Comparison of ENCODE assay signal across 9 cellular contexts in the genomic region with DNA sequence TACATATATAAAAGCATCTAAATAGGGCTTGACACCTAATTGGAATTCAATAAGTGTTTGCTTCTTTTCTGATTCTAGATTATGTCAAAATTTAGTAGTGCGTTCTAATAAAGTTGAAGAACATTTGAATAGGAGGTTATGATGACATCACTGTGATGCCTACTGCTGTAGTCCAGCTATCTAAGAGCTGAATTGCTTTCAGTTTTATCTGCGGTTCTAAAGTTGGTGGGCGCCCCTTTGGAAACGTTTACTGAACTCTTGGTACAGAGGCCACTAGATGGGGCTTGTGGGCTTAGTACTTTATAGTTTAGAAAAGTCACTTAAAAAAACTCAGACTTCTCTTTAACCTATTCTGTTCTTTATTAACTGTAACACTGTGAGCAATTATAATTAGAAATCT.
A peak's percentile ranks its signal among the peaks of the same experiment; 100 is the strongest.
DNase-seq lines count a peak whose midpoint lies in the region; ATAC-seq and TF ChIP-seq lines count a peak whose summit lies in the region.
"Had no signal": no experiment of that assay in that cellular context is flagged by ENCODE, and none has a peak within 500 bp of the region (broad histone marks: within the 10 kb centered on the region; RNA-seq: fewer than 3 reads in every experiment).

No MANE protein-coding gene starts in this region.

- WGBS in thyroid gland, 2 donors, result 17 to 18% methylated on average over 4 of the region's 4 CpGs
- 10 to 14% (median 12%) methylated on average over 4 of the region's 4 CpGs for WGBS in stomach, 5 donors

- DNase-seq in NCI-H2107 treated with DMSO at 0.1 percent for 48 hours (lab: John Stamatoyannopoulos, UW; ENCODE audit: unreplicated experiment) (peak; percentile 38), NCI-H2107 (lab: John Stamatoyannopoulos, UW) (no peak), KG1 (lab: John Stamatoyannopoulos, UW) (peak; percentile 36), RWPE1 (ENCODE audit: low spot score) (no peak), foreskin melanocyte (peak; percentile 1), thyroid gland (peak; percentile 4 to 20), stomach (no peak)

- H3K9me3 ChIP-seq in thyroid gland, result no peaks in the 10 kb centered on the region
- no peaks in the 10 kb centered on the region for H3K9me3 ChIP-seq in stomach
- H3K9me3 ChIP-seq: BLaER1 treated with 17β-estradiol and CSF1 and Interleukin-3, amounts not matched to agents 10 nM and 100 nM had no signal

- no peaks in the 10 kb centered on the region for H3K36me3 ChIP-seq in thyroid gland
- no peaks in the 10 kb centered on the region for H3K36me3 ChIP-seq in stomach
- H3K36me3 ChIP-seq: BLaER1 treated with 17β-estradiol and CSF1 and Interleukin-3, amounts not matched to agents 10 nM and 100 nM had no signal

- no peaks in the 10 kb centered on the region for H3K4me1 ChIP-seq in thyroid gland
- no peaks in the 10 kb centered on the region for H3K4me1 ChIP-seq in stomach
- H3K4me1 ChIP-seq: BLaER1 treated with 17β-estradiol and CSF1 and Interleukin-3, amounts not matched to agents 10 nM and 100 nM had no signal

- ATAC-seq in HG03520 (IDR thresholded peaks at IDR 0.05; ENCODE audit: unreplicated experiment), result no peak

- TF ChIP-seq EP300 in stomach (IDR thresholded peaks at IDR 0.05), result no peak

- POLR2A ChIA-PET in RWPE1 (lab: Yijun Ruan, JAX; ENCODE audit: low non-redundant PET), result no interaction called here

- intact Hi-C loops in thyroid gland (cut with DNase I), result no loop called here
- intact Hi-C loops in stomach (cut with DNase I; ENCODE audit: low total_unique reads), result no loop called here

- H3K4me3 ChIP-seq in thyroid gland (replicated peaks in 1 of 3), result no peak overlapping the region
- H3K4me3 ChIP-seq in stomach, result no peak overlapping the region
- H3K4me3 ChIP-seq: BLaER1 treated with 17β-estradiol and CSF1 and Interleukin-3, amounts not matched to agents 10 nM and 100 nM had no signal

- H3K27me3 ChIP-seq in thyroid gland (no peaks in the 10 kb centered on the region), stomach (no peaks in the 10 kb centered on the region)
- H3K27me3 ChIP-seq: BLaER1 treated with 17β-estradiol and CSF1 and Interleukin-3, amounts not matched to agents 10 nM and 100 nM had no signal

- TF ChIP-seq POLR2A in thyroid gland (IDR thresholded peaks at IDR 0.05) (no peak), stomach (IDR thresholded peaks at IDR 0.05) (no peak)

- CTCF ChIA-PET in RWPE1 (lab: Yijun Ruan, JAX), result interaction anchor here (0.6 kb wide), 1 partner anchor 89 kb away, joined by 6 read pairs; no protein-coding TSS in a partner anchor

- TF ChIP-seq CTCF in RWPE1 (conservative IDR thresholded peaks at IDR 0.05; ENCODE audit: low read depth) (0 out of 2 replicates have a peak, but pooled peaks have one; percentile 21), thyroid gland (IDR thresholded peaks at IDR 0.05) (peak in 1 of 6 experiments; percentile 34), stomach (IDR thresholded peaks at IDR 0.05) (peak in 1 of 7 experiments; percentile 7)

- no peak overlapping the region for H3K27ac ChIP-seq in RWPE1
- H3K27ac ChIP-seq in thyroid gland, result no peak overlapping the region
- no peak overlapping the region for H3K27ac ChIP-seq in stomach
- H3K27ac ChIP-seq: BLaER1 treated with 17β-estradiol and CSF1 and Interleukin-3, amounts not matched to agents 10 nM and 100 nM had no signal

Comparison
In these comparisons a context has a peak if more than half of its experiments do, and no peak if none do; other contexts are left out.
1. DNase-seq: peak in NCI-H2107 treated with DMSO at 0.1 percent for 48 hours (single experiment), KG1 (single experiment), foreskin melanocyte (single experiment) and thyroid gland (2 of 2); none in NCI-H2107 (single experiment), RWPE1 (single experiment) and stomach (single experiment).